ENCODE assay signal across 8 cellular contexts in the genomic region with DNA sequence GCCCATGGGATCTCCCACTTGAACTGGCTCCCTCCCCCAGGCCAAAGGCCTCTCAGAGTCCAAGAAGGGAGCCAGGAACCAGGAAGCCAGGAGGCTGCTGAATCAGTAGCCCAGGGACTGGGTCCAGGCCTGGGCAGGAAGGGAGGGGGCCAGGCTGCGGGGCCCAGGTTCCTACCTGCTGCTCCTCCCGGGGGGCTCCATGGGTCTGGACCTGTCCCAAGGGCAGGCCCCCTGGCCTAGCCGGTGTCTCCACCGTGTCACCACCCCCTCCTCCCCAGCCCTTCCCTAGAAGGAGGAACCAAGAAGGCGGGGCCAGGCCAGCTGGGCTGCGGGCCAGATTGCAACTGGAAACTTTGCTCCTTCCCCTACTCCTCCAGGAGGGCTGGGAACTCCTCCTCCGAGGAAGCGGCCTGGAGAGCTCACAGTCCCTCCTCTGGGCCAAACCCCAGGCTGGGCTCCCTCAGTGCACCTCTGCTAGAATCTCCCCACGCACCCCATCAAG. TPM values are rescaled to one million over a fixed set of nuclear protein-coding genes. Genes with fewer than 3 reads are reported as not detected.
DNase-seq lines count a peak whose midpoint lies in the region; ATAC-seq and TF ChIP-seq lines count a peak whose summit lies in the region.

Gene IQSEC2, minus strand, starts transcription at position 264 of the 502 bp plus-strand sequence.

- H3K4me1 Mint-ChIP-seq in GM23338 (peaks cover 29% of the 10 kb centered on the region), type B pancreatic cell (ENCODE audit: unreplicated experiment) (peaks cover 12% of the 10 kb centered on the region)
- peaks cover 15 to 19% of the 10 kb centered on the region in 2 donors for H3K4me1 Mint-ChIP-seq in effector memory CD8-positive, alpha-beta T cell (ENCODE audit: low read depth in 2 of 2)

- no peak within 1 kb of the TSS; the same call in 2 of the 3 replicates for H3K4me3 Mint-ChIP-seq in GM23338
- peak within 1 kb of the TSS; percentile 47 to 56 for H3K4me3 Mint-ChIP-seq in effector memory CD8-positive, alpha-beta T cell
- H3K4me3 Mint-ChIP-seq in type B pancreatic cell: no peak within 1 kb of the TSS

- CTCF ChIA-PET in Panc1 (lab: Charles Lee): interaction anchor here (0.7 kb wide), 1 partner anchor 42 kb away, joined by 4 read pairs; no protein-coding TSS in a partner anchor

- peaks cover 4% of the 10 kb centered on the region; the same call in 1 of the 2 replicates for H3K79me2 ChIP-seq in GM23338 (replicated peaks; ENCODE audit: insufficient read depth)

- H3K36me3 Mint-ChIP-seq in GM23338 (ENCODE audit: low read depth): no peaks in the 10 kb centered on the region; the same call in 2 of the 3 replicates
- H3K36me3 Mint-ChIP-seq in effector memory CD8-positive, alpha-beta T cell (ENCODE audit: insufficient read depth): no peaks in the 10 kb centered on the region
- no peaks in the 10 kb centered on the region for H3K36me3 Mint-ChIP-seq in type B pancreatic cell

- H3K4me2 ChIP-seq in GM23338: no peak within 1 kb of the TSS

- no peaks in the 10 kb centered on the region for H4K20me1 ChIP-seq in GM23338 (replicated peaks; ENCODE audit: insufficient read depth)

- no TSS peak for BruUV-seq in Panc1 (replicated peaks; lab: Mats Ljungman, UMichigan)

- H3K27me3 ChIP-seq in GM23338 (ENCODE audit: insufficient read depth) (no peaks in the 10 kb centered on the region), Panc1 (ENCODE audit: control insufficient read depth, insufficient read depth, low read length) (no peaks in the 10 kb centered on the region)

- H2AFZ ChIP-seq in GM23338: no peak within 1 kb of the TSS

- peak; percentile 59 for DNase-seq in GM23338 (ENCODE audit: low spot score)
- DNase-seq in Panc1 (ENCODE audit: low read depth, low spot score): no peak
- no peak for DNase-seq in effector memory CD8-positive, alpha-beta T cell
- peak; percentile 59 for DNase-seq in medulla oblongata (ENCODE audit: extremely low spot score)
- no peak for DNase-seq in type B pancreatic cell (ENCODE audit: extremely low spot score, unreplicated experiment)
- DNase-seq in NCI-H128 (lab: John Stamatoyannopoulos, UW; ENCODE audit: unreplicated experiment): no peak
- DNase-seq in DMS153 treated with DMSO at 0.1 percent for 48 hours (lab: John Stamatoyannopoulos, UW; ENCODE audit: unreplicated experiment): no peak
- DNase-seq in SHP77 (lab: John Stamatoyannopoulos, UW): no peak

- no peaks in the 10 kb centered on the region for H3K9me3 Mint-ChIP-seq in GM23338
- H3K9me3 Mint-ChIP-seq in effector memory CD8-positive, alpha-beta T cell: no peaks in the 10 kb centered on the region
- no peaks in the 10 kb centered on the region for H3K9me3 Mint-ChIP-seq in type B pancreatic cell

- no peaks in the 10 kb centered on the region; the same call in 1 of the 2 replicates for H3K4me1 ChIP-seq in GM23338 (ENCODE audit: insufficient read depth)
- peaks cover 28% of the 10 kb centered on the region for H3K4me1 ChIP-seq in Panc1 (ENCODE audit: control insufficient read depth, insufficient read depth, low read length)

- H3F3A ChIP-seq in GM23338 (replicated peaks; ENCODE audit: low read depth): no peaks in the 10 kb centered on the region

- ATAC-seq in GM23338 (peak; percentile 85), Panc1 (peak; percentile 91)
- no peak for ATAC-seq in effector memory CD8-positive, alpha-beta T cell (replicated peaks)

- H3K27me3 Mint-ChIP-seq in GM23338 (ENCODE audit: insufficient read depth, low read depth, poor library complexity): peaks cover 1% of the 10 kb centered on the region
- H3K27me3 Mint-ChIP-seq in effector memory CD8-positive, alpha-beta T cell: no peaks in the 10 kb centered on the region
- no peaks in the 10 kb centered on the region for H3K27me3 Mint-ChIP-seq in type B pancreatic cell

- H3K9me2 ChIP-seq in GM23338 (ENCODE audit: insufficient read depth): no peaks in the 10 kb centered on the region

- H3K9me3 ChIP-seq in Panc1 (ENCODE audit: control insufficient read depth, insufficient read depth, low read depth, low read length): no peaks in the 10 kb centered on the region

- H3K27ac Mint-ChIP-seq in GM23338: no peak within 1 kb of the TSS
- peak within 1 kb of the TSS in 1 of 2 donors; percentile 30 for H3K27ac Mint-ChIP-seq in effector memory CD8-positive, alpha-beta T cell
- H3K27ac Mint-ChIP-seq in type B pancreatic cell: peak within 1 kb of the TSS; percentile 50

- POLR2A ChIA-PET in Panc1 (lab: Charles Lee): interaction anchor here (0.6 to 1.0 kb wide), 2 partner anchors 141 to 164 kb away, joined by 4 read pairs; partner anchors contain the start of genes RIBC1 and SMC1A

- no peak within 1 kb of the TSS for H3K4me3 ChIP-seq in GM23338
- H3K4me3 ChIP-seq in Panc1 (ENCODE audit: low read depth in 2 of 2, low read length in 2 of 2): peak within 1 kb of the TSS; percentile 44 to 72

- H3K36me3 ChIP-seq in GM23338 (ENCODE audit: insufficient read depth) (no peaks in the 10 kb centered on the region), Panc1 (ENCODE audit: control insufficient read depth, insufficient read depth, low read length) (no peaks in the 10 kb centered on the region)

- in situ Hi-C loops in Panc1 (cut with HindIII; ENCODE audit: low pct_unique_long_range_greater_than_20kb, low sequenced_read_pairs): no loop called here

- intact Hi-C loops in Panc1 (cut with micrococcal nuclease; ENCODE audit: unreplicated experiment): no loop called here

- no peak for TF ChIP-seq CTCF in GM23338 (conservative IDR thresholded peaks at IDR 0.05; ENCODE audit: low read depth in 2 of 2)
- no peak for TF ChIP-seq CTCF in Panc1 (IDR thresholded peaks at IDR 0.05)
- no peak for TF ChIP-seq CTCF in type B pancreatic cell (conservative IDR thresholded peaks at IDR 0.05)

- H3K27ac ChIP-seq in GM23338 (ENCODE audit: low read depth) (no peak within 1 kb of the TSS), Panc1 (ENCODE audit: low read length) (peak within 1 kb of the TSS; percentile 90)

TF ChIP-seq in GM23338, 12 proteins besides CTCF, POLR2A, EP300 and RAD21:
- TF ChIP-seq EZH2 (IDR thresholded peaks at IDR 0.05; ENCODE audit: low read depth, unreplicated experiment) (no peak), EZH2phosphoT487 (IDR thresholded peaks at IDR 0.05; ENCODE audit: unreplicated experiment) (no peak), CREB1 (CRISPR knock-in tag; IDR thresholded peaks at IDR 0.05; ENCODE audit: low read depth) (no peak)
- TF ChIP-seq, protein P1, sequence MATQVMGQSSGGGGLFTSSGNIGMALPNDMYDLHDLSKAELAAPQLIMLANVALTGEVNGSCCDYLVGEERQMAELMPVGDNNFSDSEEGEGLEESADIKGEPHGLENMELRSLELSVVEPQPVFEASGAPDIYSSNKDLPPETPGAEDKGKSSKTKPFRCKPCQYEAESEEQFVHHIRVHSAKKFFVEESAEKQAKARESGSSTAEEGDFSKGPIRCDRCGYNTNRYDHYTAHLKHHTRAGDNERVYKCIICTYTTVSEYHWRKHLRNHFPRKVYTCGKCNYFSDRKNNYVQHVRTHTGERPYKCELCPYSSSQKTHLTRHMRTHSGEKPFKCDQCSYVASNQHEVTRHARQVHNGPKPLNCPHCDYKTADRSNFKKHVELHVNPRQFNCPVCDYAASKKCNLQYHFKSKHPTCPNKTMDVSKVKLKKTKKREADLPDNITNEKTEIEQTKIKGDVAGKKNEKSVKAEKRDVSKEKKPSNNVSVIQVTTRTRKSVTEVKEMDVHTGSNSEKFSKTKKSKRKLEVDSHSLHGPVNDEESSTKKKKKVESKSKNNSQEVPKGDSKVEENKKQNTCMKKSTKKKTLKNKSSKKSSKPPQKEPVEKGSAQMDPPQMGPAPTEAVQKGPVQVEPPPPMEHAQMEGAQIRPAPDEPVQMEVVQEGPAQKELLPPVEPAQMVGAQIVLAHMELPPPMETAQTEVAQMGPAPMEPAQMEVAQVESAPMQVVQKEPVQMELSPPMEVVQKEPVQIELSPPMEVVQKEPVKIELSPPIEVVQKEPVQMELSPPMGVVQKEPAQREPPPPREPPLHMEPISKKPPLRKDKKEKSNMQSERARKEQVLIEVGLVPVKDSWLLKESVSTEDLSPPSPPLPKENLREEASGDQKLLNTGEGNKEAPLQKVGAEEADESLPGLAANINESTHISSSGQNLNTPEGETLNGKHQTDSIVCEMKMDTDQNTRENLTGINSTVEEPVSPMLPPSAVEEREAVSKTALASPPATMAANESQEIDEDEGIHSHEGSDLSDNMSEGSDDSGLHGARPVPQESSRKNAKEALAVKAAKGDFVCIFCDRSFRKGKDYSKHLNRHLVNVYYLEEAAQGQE (IDR thresholded peaks at IDR 0.05; ENCODE audit: unreplicated experiment): no peak
TF ChIP-seq in GM23338: peak in this region for 0.

RNA-seq across cellular contexts. Expression of gene IQSEC2, which starts in this region (rescaled TPM):
- 81.6 and 92.2 TPM in 2 replicates for total RNA-seq in GM23338 (2014; rRNA removed; shearing (Covaris generic))
- polyA plus RNA-seq in GM23338 (2016; fragmentation: Nextera tagmentation; extraction: Ambion mirVana): 10.7 and 12.3 TPM in 2 replicates
- total RNA-seq in Panc1 (2021; ENCODE audit: unreplicated experiment) (38.8 TPM), type B pancreatic cell (ENCODE audit: low replicate concordance) (8.2 and 10.9 TPM in 2 replicates)
- polyA plus RNA-seq in Panc1 (2012; ENCODE audit: insufficient read length): 50.7 TPM

Comparison
In these comparisons a context has a peak if more than half of its experiments do, and no peak if none do; other contexts are left out.
1. DNase-seq: peak in GM23338 (single experiment) and medulla oblongata (single experiment); none in Panc1 (single experiment), effector memory CD8-positive, alpha-beta T cell (0 of 3), type B pancreatic cell (single experiment), NCI-H128 (single experiment), DMS153 treated with DMSO at 0.1 percent for 48 hours (single experiment) and SHP77 (0 of 2).
2. H3K4me3 Mint-ChIP-seq: peak in effector memory CD8-positive, alpha-beta T cell (2 of 2); none in GM23338 (single experiment) and type B pancreatic cell (single experiment).